In the genomic region with DNA sequence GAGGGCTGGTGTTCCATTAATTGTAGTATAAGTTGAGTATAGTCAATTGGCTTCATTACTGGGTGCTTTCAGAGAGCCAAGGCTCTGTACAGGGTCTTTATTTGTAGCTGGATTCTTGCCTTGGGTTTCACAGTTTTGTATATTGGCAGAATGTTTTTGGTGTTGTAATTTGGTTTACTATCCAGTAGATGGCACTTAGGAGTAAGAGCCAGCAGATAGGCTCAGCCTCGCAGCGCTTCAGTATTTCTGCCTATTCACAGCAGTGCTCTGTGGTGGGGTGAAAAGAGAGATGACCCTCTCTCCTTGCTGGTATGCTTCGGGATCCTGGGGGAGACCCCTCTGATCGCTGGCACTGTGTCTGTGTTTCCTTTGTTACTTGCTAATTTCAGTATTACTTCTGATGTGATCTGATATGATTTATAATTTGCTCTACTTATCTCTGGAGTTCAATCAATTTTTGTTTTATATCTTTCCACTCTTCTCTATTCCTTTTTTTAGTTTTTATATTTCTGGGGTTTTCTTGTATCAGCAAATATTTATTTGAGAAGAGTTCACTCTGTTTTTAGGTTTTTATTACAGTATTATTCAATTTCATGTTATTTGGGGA, we compare ENCODE assay signal across 8 cellular contexts. TPM values are rescaled to one million over a fixed set of nuclear protein-coding genes. Genes with fewer than 3 reads are reported as not detected.
DNase-seq lines count a peak whose midpoint lies in the region; ATAC-seq and TF ChIP-seq lines count a peak whose summit lies in the region.

No MANE protein-coding gene starts in this region.

- WGBS in adrenal gland, 4 donors: 4 to 7% (median 7%) methylated on average over 4 of the region's 4 CpGs

- H3K4me3 ChIP-seq in adrenal gland (no peak overlapping the region), skeletal muscle cell (ENCODE audit: low read depth, low read length) (no peak overlapping the region)

- no peaks in the 10 kb centered on the region for H3K27me3 ChIP-seq in adrenal gland

- no peaks in the 10 kb centered on the region for H3K4me1 Mint-ChIP-seq in activated T-helper 2 cell treated with anti-CD3 and anti-CD28 coated beads, Interferon-gamma antibody, Interleukin-2, Interleukin-4, amounts not matched to agents 10 μg/mL and 5 μg/mL and 100 μg/mL, durations not matched to agents 14 hours and 24 hours and 36 hours (ENCODE audit: low read depth)

- H3K36me3 ChIP-seq in adrenal gland (replicated peaks in 1 of 2): no peaks in the 10 kb centered on the region

- intact Hi-C loops in adrenal gland (cut with DNase I): loop anchor here in 1 of 2 donors (10.0 kb wide), 1 partner anchor 70 kb away; no protein-coding TSS in a partner anchor
- intact Hi-C loops in activated T-helper 2 cell treated with anti-CD3 and anti-CD28 coated beads, Interferon-gamma antibody, Interleukin-2, Interleukin-4, amounts not matched to agents 10 μg/mL and 5 μg/mL and 100 μg/mL, durations not matched to agents 14 hours and 24 hours and 36 hours (cut with micrococcal nuclease): loop anchor here (1.0 to 5.0 kb wide), 2 partner anchors 59 to 542 kb away; no protein-coding TSS in a partner anchor

- H3K27ac ChIP-seq in adrenal gland: no peak overlapping the region

- H3K9me3 Mint-ChIP-seq in activated T-helper 2 cell treated with anti-CD3 and anti-CD28 coated beads, Interferon-gamma antibody, Interleukin-2, Interleukin-4, amounts not matched to agents 10 μg/mL and 5 μg/mL and 100 μg/mL, durations not matched to agents 14 hours and 24 hours and 36 hours: no peaks in the 10 kb centered on the region

- H3K27ac Mint-ChIP-seq in activated T-helper 2 cell treated with anti-CD3 and anti-CD28 coated beads, Interferon-gamma antibody, Interleukin-2, Interleukin-4, amounts not matched to agents 10 μg/mL and 5 μg/mL and 100 μg/mL, durations not matched to agents 14 hours and 24 hours and 36 hours: no peak overlapping the region

- H3K27me3 Mint-ChIP-seq in activated T-helper 2 cell treated with anti-CD3 and anti-CD28 coated beads, Interferon-gamma antibody, Interleukin-2, Interleukin-4, amounts not matched to agents 10 μg/mL and 5 μg/mL and 100 μg/mL, durations not matched to agents 14 hours and 24 hours and 36 hours (ENCODE audit: low read depth): peaks cover 5% of the 10 kb centered on the region

- H3K36me3 Mint-ChIP-seq in activated T-helper 2 cell treated with anti-CD3 and anti-CD28 coated beads, Interferon-gamma antibody, Interleukin-2, Interleukin-4, amounts not matched to agents 10 μg/mL and 5 μg/mL and 100 μg/mL, durations not matched to agents 14 hours and 24 hours and 36 hours (ENCODE audit: low read depth): no peaks in the 10 kb centered on the region

- no peaks in the 10 kb centered on the region for H3K4me1 ChIP-seq in adrenal gland (replicated peaks in 1 of 2)

- no peaks in the 10 kb centered on the region for H3K9me3 ChIP-seq in adrenal gland (replicated peaks in 1 of 3)

- TF ChIP-seq POLR2A in adrenal gland (IDR thresholded peaks at IDR 0.05): no peak

- peak; percentile 34 to 68 (median 54) for TF ChIP-seq CTCF in adrenal gland (IDR thresholded peaks at IDR 0.05)

- H3K4me3 Mint-ChIP-seq in activated T-helper 2 cell treated with anti-CD3 and anti-CD28 coated beads, Interferon-gamma antibody, Interleukin-2, Interleukin-4, amounts not matched to agents 10 μg/mL and 5 μg/mL and 100 μg/mL, durations not matched to agents 14 hours and 24 hours and 36 hours (ENCODE audit: low read depth): no peak overlapping the region

- peak; percentile 98 for ATAC-seq in GM19351 (IDR thresholded peaks at IDR 0.05; ENCODE audit: unreplicated experiment)
- peak; percentile 92 for ATAC-seq in HG03196 (IDR thresholded peaks at IDR 0.05; ENCODE audit: unreplicated experiment)

- DNase-seq in Daoy (ENCODE audit: low read depth) (peak; percentile 36), NCI-H748 (lab: John Stamatoyannopoulos, UW; ENCODE audit: unreplicated experiment) (peak; percentile 56), adrenal gland (peak; percentile 18 to 70 (median 47)), hippocampal formation (lab: John Stamatoyannopoulos, UW) (peak; percentile 0 to 53), skeletal muscle cell (ENCODE audit: low read depth) (peak; percentile 4)
- DNase-seq in activated T-helper 2 cell treated with anti-CD3 and anti-CD28 coated beads, Interferon-gamma antibody, Interleukin-2, Interleukin-4, amounts not matched to agents 10 μg/mL and 5 μg/mL and 100 μg/mL, durations not matched to agents 14 hours and 24 hours and 36 hours (ENCODE audit: low spot score): no peak

RNA-seq across cellular contexts. Expression of a gene that starts 52.2 kb away (rescaled TPM):
- 1.3 and 1.4 TPM in 2 replicates for total RNA-seq in Daoy (2014; rRNA removed; shearing (Covaris generic))
- 10 to 100 TPM in 3 of 8 donors, 1 to 10 TPM in 5; 7.9 to 18.0 (median 9.2) TPM for total RNA-seq in adrenal gland
- polyA plus RNA-seq in adrenal gland: 1 to 10 TPM; 2.4 to 9.1 (median 3.5) TPM
- total RNA-seq in activated T-helper 2 cell treated with anti-CD3 and anti-CD28 coated beads, Interferon-gamma antibody, Interleukin-2, Interleukin-4, amounts not matched to agents 10 μg/mL and 5 μg/mL and 100 μg/mL, durations not matched to agents 14 hours and 24 hours and 36 hours: not detected in 2 replicates
